In genomic region chr6:56708810-56709597, GRCh38 we compare ENCODE assay signal across 9 cellular contexts.
A peak's percentile ranks its signal among the peaks of the same experiment; 100 is the strongest.
DNase-seq lines count a peak whose midpoint lies in the region; ATAC-seq and TF ChIP-seq lines count a peak whose summit lies in the region.
"Had no signal": no experiment of that assay in that cellular context is flagged by ENCODE, and none has a peak within 500 bp of the region (broad histone marks: within the 10 kb centered on the region; RNA-seq: fewer than 3 reads in every experiment).

No MANE protein-coding gene starts in this region.

- no peak for ATAC-seq in CD4-positive, alpha-beta T cell (ENCODE audit: poor library complexity)
- ATAC-seq in HG02852 (IDR thresholded peaks at IDR 0.05; ENCODE audit: unreplicated experiment) (peak; percentile 46), HG02840 (IDR thresholded peaks at IDR 0.05; ENCODE audit: low FRiP score, unreplicated experiment) (no peak), T-helper 17 cell (no peak)

- CTCF ChIA-PET in CD4-positive, alpha-beta T cell (lab: Charles Lee) = interaction anchor here (0.6 kb wide), 1 partner anchor 40 kb away, joined by 3 read pairs; no protein-coding TSS in a partner anchor

- no peaks in the 10 kb centered on the region for H3K36me3 ChIP-seq in mesenchymal stem cell (ENCODE audit: control insufficient read depth in 1 of 2, insufficient read depth in 2 of 2, low read depth in 1 of 2, low read length in 2 of 2)

- H3K79me1 ChIP-seq in mesenchymal stem cell (replicated peaks; ENCODE audit: low read length, poor library complexity, severe bottlenecking) = peaks cover 6% of the 10 kb centered on the region

- H3K14ac ChIP-seq in mesenchymal stem cell (ENCODE audit: low read length in 2 of 2) = no peak overlapping the region

- H3K4me1 Mint-ChIP-seq in CD4-positive, alpha-beta T cell (ENCODE audit: low read depth) = no peaks in the 10 kb centered on the region
- no peaks in the 10 kb centered on the region for H3K4me1 Mint-ChIP-seq in T-helper 17 cell
- H3K4me1 Mint-ChIP-seq: memory B cell had no signal

- no peak overlapping the region for H2BK5ac ChIP-seq in mesenchymal stem cell (ENCODE audit: low read depth, low read length, poor library complexity, severe bottlenecking)

- intact Hi-C loops in CD4-positive, alpha-beta T cell (cut with DNase I, micrococcal nuclease) = loop anchor here in 1 of 2 experiments (5.0 kb wide), 2 partner anchors 143 to 313 kb away; no protein-coding TSS in a partner anchor

- H3K4me3 Mint-ChIP-seq in CD4-positive, alpha-beta T cell = no peak overlapping the region
- H3K4me3 Mint-ChIP-seq in T-helper 17 cell = no peak overlapping the region
- H3K4me3 Mint-ChIP-seq: memory B cell had no signal

- H2AK5ac ChIP-seq in mesenchymal stem cell (ENCODE audit: low read length, severe bottlenecking) = no peak overlapping the region

- H3K9me3 Mint-ChIP-seq in CD4-positive, alpha-beta T cell = no peaks in the 10 kb centered on the region
- H3K9me3 Mint-ChIP-seq: memory B cell had no signal

- no peak overlapping the region for H3K23ac ChIP-seq in mesenchymal stem cell (ENCODE audit: low read length in 2 of 2)

- H2BK120ac ChIP-seq in mesenchymal stem cell (ENCODE audit: low read depth, low read length) = no peak overlapping the region

- no peaks in the 10 kb centered on the region for H3K9me3 ChIP-seq in CD4-positive, alpha-beta T cell (ENCODE audit: control insufficient read depth, low read length)
- H3K9me3 ChIP-seq in mesenchymal stem cell (ENCODE audit: control insufficient read depth, low read length) (no peaks in the 10 kb centered on the region), T-helper 17 cell (ENCODE audit: control insufficient read depth, low read length, poor library complexity, severe bottlenecking) (no peaks in the 10 kb centered on the region)

- H3K9ac ChIP-seq in mesenchymal stem cell (ENCODE audit: low read length) = peak overlapping the region; percentile 77

- TF ChIP-seq CTCF in CD4-positive, alpha-beta T cell (IDR thresholded peaks at IDR 0.05) = peak; percentile 58
- TF ChIP-seq CTCF in coronary artery (IDR thresholded peaks at IDR 0.05) = peak; percentile 46

- no peak overlapping the region for H4K8ac ChIP-seq in mesenchymal stem cell (ENCODE audit: low read length)

- H3K18ac ChIP-seq in mesenchymal stem cell (ENCODE audit: low read depth in 1 of 2, low read length in 2 of 2) = no peak overlapping the region

- H3K27ac ChIP-seq in CD4-positive, alpha-beta T cell (ENCODE audit: low read depth, low read length) = no peak overlapping the region
- H3K27ac ChIP-seq in coronary artery (peak overlapping the region in 1 of 2 donors; percentile 25), mesenchymal stem cell (ENCODE audit: low read length, poor library complexity, severe bottlenecking) (peak overlapping the region; percentile 13)

- no peak overlapping the region for H3K27ac Mint-ChIP-seq in CD4-positive, alpha-beta T cell
- no peak overlapping the region for H3K27ac Mint-ChIP-seq in T-helper 17 cell
- H3K27ac Mint-ChIP-seq: memory B cell had no signal

- H3K36me3 Mint-ChIP-seq in CD4-positive, alpha-beta T cell (ENCODE audit: low read depth) = no peaks in the 10 kb centered on the region
- H3K36me3 Mint-ChIP-seq in T-helper 17 cell (ENCODE audit: low read depth) = no peaks in the 10 kb centered on the region
- H3K36me3 Mint-ChIP-seq: memory B cell had no signal

- no peak overlapping the region for H3K4ac ChIP-seq in mesenchymal stem cell (ENCODE audit: low read depth in 1 of 2, low read length in 2 of 2)

- H3K4me1 ChIP-seq in mesenchymal stem cell (ENCODE audit: control insufficient read depth, insufficient read depth, low read depth, low read length) = peaks cover 9% of the 10 kb centered on the region

- no peaks in the 10 kb centered on the region for H3K27me3 Mint-ChIP-seq in CD4-positive, alpha-beta T cell
- peaks cover 5% of the 10 kb centered on the region for H3K27me3 Mint-ChIP-seq in T-helper 17 cell

- no peak overlapping the region for H2AFZ ChIP-seq in mesenchymal stem cell (ENCODE audit: low read depth, low read length)

- no peak overlapping the region for H2BK12ac ChIP-seq in mesenchymal stem cell (ENCODE audit: low read length in 2 of 2)

- WGBS in mesenchymal stem cell = no CpG with 5 or more reads among the region's 4 CpGs

- DNase-seq in CD4-positive, alpha-beta T cell = no peak
- DNase-seq in NOMO-1 treated with dmso at 0.1 percent for 144 hours (lab: John Stamatoyannopoulos, UW; ENCODE audit: unreplicated experiment) (peak; percentile 54), coronary artery (ENCODE audit: low spot score) (no peak), mesenchymal stem cell (peak; percentile 75), T-helper 17 cell (no peak), mucosa of gallbladder (ENCODE audit: low spot score) (no peak)

- H3K4me3 ChIP-seq in coronary artery (no peak overlapping the region), mesenchymal stem cell (ENCODE audit: insufficient read depth in 1 of 2, low read depth in 1 of 2, low read length in 2 of 2) (peak overlapping the region in 1 of 2 experiments; percentile 36)

- H3K4me2 ChIP-seq in mesenchymal stem cell (ENCODE audit: low read length, poor library complexity, severe bottlenecking) = no peak overlapping the region

- no peaks in the 10 kb centered on the region for H3K27me3 ChIP-seq in CD4-positive, alpha-beta T cell (ENCODE audit: control insufficient read depth, insufficient read depth, low read length)
- H3K27me3 ChIP-seq in mesenchymal stem cell (ENCODE audit: control insufficient read depth in 1 of 2, insufficient read depth in 1 of 2, low read length in 2 of 2) = no peaks in the 10 kb centered on the region

- no peak overlapping the region for H4K91ac ChIP-seq in mesenchymal stem cell (ENCODE audit: low read length)

- H2BK15ac ChIP-seq in mesenchymal stem cell (ENCODE audit: low read depth, poor library complexity, severe bottlenecking) = no peak overlapping the region

- POLR2A ChIA-PET in CD4-positive, alpha-beta T cell (lab: Charles Lee) = interaction anchor here (0.7 kb wide), 1 partner anchor 33 kb away, joined by 3 read pairs; no protein-coding TSS in a partner anchor

Comparison
In these comparisons a context has a peak if more than half of its experiments do, and no peak if none do; other contexts are left out.
1. DNase-seq: peak in NOMO-1 treated with dmso at 0.1 percent for 144 hours (single experiment) and mesenchymal stem cell (single experiment); none in CD4-positive, alpha-beta T cell (0 of 10), coronary artery (single experiment), T-helper 17 cell (0 of 3) and mucosa of gallbladder (single experiment).